Comparison of ENCODE assay signal across 8 cellular contexts in genomic region chr1:146386851-146387749, GRCh38.
DNase-seq lines count a peak whose midpoint lies in the region; ATAC-seq and TF ChIP-seq lines count a peak whose summit lies in the region.
"Not testable (repeated sequence)": the region's sequence is repeated elsewhere in the genome, so short reads cannot be mapped to it uniquely, and the experiment has no call there.

No MANE protein-coding gene starts in this region.

- peak; percentile 86 for TF ChIP-seq POLR2A in GM18526 (IDR thresholded peaks at IDR 0.05; ENCODE audit: extremely low read depth, insufficient read length)

- H3K9me3 ChIP-seq in right cardiac atrium (ENCODE audit: control insufficient read depth, low read length) = not testable (repeated sequence)

- in situ Hi-C loops in astrocyte of the cerebellum (cut with HindIII; ENCODE audit: low sequenced_read_pairs) = not testable (repeated sequence)

- ATAC-seq in HG03025 (IDR thresholded peaks at IDR 0.05; ENCODE audit: low FRiP score, unreplicated experiment) (peak; percentile 73), right cardiac atrium (peak; percentile 99)

- intact Hi-C loops in right cardiac atrium (cut with DNase I) = not testable (repeated sequence)

- DNase-seq in NCI-H187 treated with DMSO at 0.1 percent for 48 hours (lab: John Stamatoyannopoulos, UW) = peak; percentile 80
- peak; percentile 83 for DNase-seq in astrocyte of the cerebellum (ENCODE audit: low read depth)
- peak; percentile 74 to 87 (median 82) for DNase-seq in right cardiac atrium
- peak; percentile 25 for DNase-seq in progenitor cell of endocrine pancreas (ENCODE audit: low spot score, unreplicated experiment)

- peak overlapping the region; percentile 81 for H2AFZ ChIP-seq in ACC112 (ENCODE audit: low read length, unreplicated experiment)

- H3K36me3 Mint-ChIP-seq in T-helper 1 cell treated with Interleukin-12 subunit alpha and Interleukin-12 subunit beta and Interleukin-4 antibody, amounts not matched to agents 30 μg/mL and 1 μg/mL, for 36 hours (ENCODE audit: low read depth); progenitor cell of endocrine pancreas (ENCODE audit: insufficient read depth): not testable (repeated sequence)

- H3K4me3 ChIP-seq in ACC112 (ENCODE audit: low read depth, low read length) = peak overlapping the region; percentile 75
- H3K4me3 ChIP-seq in astrocyte of the cerebellum (ENCODE audit: low read depth, low read length) = peak overlapping the region; percentile 32
- peak overlapping the region; percentile 29 for H3K4me3 ChIP-seq in right cardiac atrium (ENCODE audit: low read length)

- not testable (repeated sequence) for H3K4me1 Mint-ChIP-seq in T-helper 1 cell treated with Interleukin-12 subunit alpha and Interleukin-12 subunit beta and Interleukin-4 antibody, amounts not matched to agents 30 μg/mL and 1 μg/mL, for 36 hours (ENCODE audit: low read depth); progenitor cell of endocrine pancreas (ENCODE audit: low read depth)

- TF ChIP-seq CTCF in astrocyte of the cerebellum (IDR thresholded peaks at IDR 0.05; ENCODE audit: low read depth, low read length, missing control alignments); progenitor cell of endocrine pancreas (IDR thresholded peaks at IDR 0.05; ENCODE audit: unreplicated experiment): not testable (repeated sequence)

- H3K27ac ChIP-seq in ACC112 (ENCODE audit: low read depth, low read length) (peak overlapping the region; percentile 74), right cardiac atrium (ENCODE audit: low read length) (peak overlapping the region; percentile 57)

- peak overlapping the region; percentile 99 for H3K27ac Mint-ChIP-seq in T-helper 1 cell treated with Interleukin-12 subunit alpha and Interleukin-12 subunit beta and Interleukin-4 antibody, amounts not matched to agents 30 μg/mL and 1 μg/mL, for 36 hours
- peak overlapping the region; percentile 100 for H3K27ac Mint-ChIP-seq in progenitor cell of endocrine pancreas

- peak overlapping the region; percentile 89 for H3K4me3 Mint-ChIP-seq in T-helper 1 cell treated with Interleukin-12 subunit alpha and Interleukin-12 subunit beta and Interleukin-4 antibody, amounts not matched to agents 30 μg/mL and 1 μg/mL, for 36 hours
- peak overlapping the region; percentile 87 for H3K4me3 Mint-ChIP-seq in progenitor cell of endocrine pancreas (ENCODE audit: low read depth)

- H3K27me3 ChIP-seq in ACC112 (ENCODE audit: insufficient read depth, low read length); right cardiac atrium (ENCODE audit: control insufficient read depth, insufficient read depth): not testable (repeated sequence)

- H3K9me3 Mint-ChIP-seq in T-helper 1 cell treated with Interleukin-12 subunit alpha and Interleukin-12 subunit beta and Interleukin-4 antibody, amounts not matched to agents 30 μg/mL and 1 μg/mL, for 36 hours; progenitor cell of endocrine pancreas (ENCODE audit: low read depth): not testable (repeated sequence)

- not testable (repeated sequence) for H3K36me3 ChIP-seq in ACC112 (ENCODE audit: insufficient read depth, low read length)

- H3K4me1 ChIP-seq in ACC112 (ENCODE audit: control insufficient read depth, insufficient read depth, low read length, unreplicated experiment); right cardiac atrium (ENCODE audit: control insufficient read depth, insufficient read depth, low read length): not testable (repeated sequence)

- not testable (repeated sequence) for H3K79me2 ChIP-seq in ACC112 (ENCODE audit: control insufficient read depth, insufficient read depth, low read length, unreplicated experiment)

- H3K27me3 Mint-ChIP-seq in T-helper 1 cell treated with Interleukin-12 subunit alpha and Interleukin-12 subunit beta and Interleukin-4 antibody, amounts not matched to agents 30 μg/mL and 1 μg/mL, for 36 hours (ENCODE audit: low read depth); progenitor cell of endocrine pancreas: not testable (repeated sequence)

- WGBS in right cardiac atrium = under 1% methylated on average over 30 of the region's 39 CpGs

Comparison
In these comparisons a context has a peak if more than half of its experiments do, and no peak if none do; other contexts are left out.
1. Peak in every context shown above with its lines: DNase-seq, ATAC-seq, H3K4me3 ChIP-seq and H3K27ac ChIP-seq.
2. DNase-seq: peak in every context shown above with its lines; median percentile 83 in astrocyte of the cerebellum; 82 in right cardiac atrium; 80 in NCI-H187 treated with DMSO at 0.1 percent for 48 hours; 25 in progenitor cell of endocrine pancreas.